ENCODE assay signal across 8 cellular contexts in the genomic region with DNA sequence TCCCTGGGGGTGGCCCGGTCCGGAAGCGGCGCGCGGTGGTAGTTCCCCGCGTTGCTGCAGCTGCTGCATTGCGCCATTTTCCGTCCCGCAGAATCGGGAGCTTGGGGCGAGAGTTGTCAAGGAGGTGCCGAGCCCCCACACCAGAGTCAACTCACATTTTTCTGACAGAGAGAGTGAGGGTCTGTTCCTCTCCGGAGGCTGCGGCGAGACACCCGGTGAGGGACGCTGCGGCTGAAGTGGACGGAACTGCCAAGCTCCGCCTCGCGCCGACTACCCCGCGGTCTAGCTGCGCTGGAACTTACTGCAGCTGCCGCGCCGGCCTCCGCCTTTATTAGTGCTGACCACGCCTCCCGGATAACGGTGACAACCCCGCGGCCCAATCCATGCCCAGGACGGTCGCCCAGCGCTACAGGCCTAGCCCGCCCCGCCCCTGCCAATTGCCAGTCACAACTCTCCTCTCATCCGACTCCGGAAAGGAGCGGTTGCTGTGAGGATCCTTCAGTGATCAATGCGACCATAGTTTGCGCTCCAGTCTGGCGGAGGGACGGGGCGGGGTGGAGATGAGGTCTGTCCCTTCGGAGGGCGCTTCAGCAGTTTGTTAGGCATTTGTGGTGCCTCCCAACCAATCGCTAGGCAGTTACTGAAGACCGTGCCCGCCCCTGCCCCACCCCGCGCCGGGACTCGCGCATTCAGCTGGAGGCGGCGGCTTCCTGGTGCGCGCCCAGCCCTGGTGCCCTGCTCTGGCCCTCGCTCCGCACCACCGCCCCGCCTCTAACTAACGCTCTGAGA. TPM values are rescaled to one million over a fixed set of nuclear protein-coding genes. Genes with fewer than 3 reads are reported as not detected.
DNase-seq lines count a peak whose midpoint lies in the region; ATAC-seq lines count a peak whose summit lies in the region.

A gene with protein sequence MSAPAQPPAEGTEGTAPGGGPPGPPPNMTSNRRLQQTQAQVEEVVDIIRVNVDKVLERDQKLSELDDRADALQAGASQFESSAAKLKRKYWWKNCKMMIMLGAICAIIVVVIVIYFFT (minus strand): TSS at position 303 of the 789 bp plus-strand sequence. CDS start 146 bp downstream, at position 157.

- CTCF ChIA-PET in activated CD8-positive, alpha-beta memory T cell treated with anti-CD3 and anti-CD28 coated beads, Interleukin-2, amount 10 ng/mL, durations not matched to agents 7 days and 5 days (lab: Charles Lee), result interaction anchor here (0.6 to 4.3 kb wide), 19 partner anchors 9 to 150 kb away, joined by 3 to 40 read pairs (median 5); partner anchors contain the start of genes CD27 and TAPBPL

- no peaks in the 10 kb centered on the region for H3K9me3 Mint-ChIP-seq in activated CD8-positive, alpha-beta memory T cell treated with anti-CD3 and anti-CD28 coated beads, Interleukin-2, amount 10 ng/mL, durations not matched to agents 7 days and 5 days (ENCODE audit: low read depth)

- H3K27me3 ChIP-seq in NT2/D1 (ENCODE audit: insufficient read depth, insufficient read length), result no peaks in the 10 kb centered on the region
- no peaks in the 10 kb centered on the region for H3K27me3 ChIP-seq in endocrine pancreas (ENCODE audit: control insufficient read depth, insufficient read depth, low read length)

- H3K36me3 Mint-ChIP-seq in activated CD8-positive, alpha-beta memory T cell treated with anti-CD3 and anti-CD28 coated beads, Interleukin-2, amount 10 ng/mL, durations not matched to agents 7 days and 5 days, result peaks cover 37% of the 10 kb centered on the region

- H3K4me3 ChIP-seq in NT2/D1 (ENCODE audit: insufficient read length, low read depth), result peak within 1 kb of the TSS; percentile 93
- peak within 1 kb of the TSS; percentile 36 for H3K4me3 ChIP-seq in endocrine pancreas (ENCODE audit: control insufficient read depth, insufficient read depth, low read length)

- peak within 1 kb of the TSS; percentile 94 for H3K27ac Mint-ChIP-seq in activated CD8-positive, alpha-beta memory T cell treated with anti-CD3 and anti-CD28 coated beads, Interleukin-2, amount 10 ng/mL, durations not matched to agents 7 days and 5 days

- H3K9me3 ChIP-seq in NT2/D1 (ENCODE audit: insufficient read depth, low read length) (peaks cover 13% of the 10 kb centered on the region; the same call in 1 of the 2 replicates), endocrine pancreas (ENCODE audit: control insufficient read depth, low read length) (no peaks in the 10 kb centered on the region)

- peaks cover 53% of the 10 kb centered on the region for H3K4me1 Mint-ChIP-seq in activated CD8-positive, alpha-beta memory T cell treated with anti-CD3 and anti-CD28 coated beads, Interleukin-2, amount 10 ng/mL, durations not matched to agents 7 days and 5 days

- H3K9ac ChIP-seq in NT2/D1 (ENCODE audit: insufficient read length, low read depth) (peak within 1 kb of the TSS; percentile 92), endocrine pancreas (ENCODE audit: control insufficient read depth, insufficient read depth, low read length) (peak within 1 kb of the TSS; percentile 73)

- peak; percentile 86 for ATAC-seq in GM21381 (IDR thresholded peaks at IDR 0.05; ENCODE audit: unreplicated experiment)
- peak; percentile 89 for ATAC-seq in activated CD8-positive, alpha-beta memory T cell treated with anti-CD3 and anti-CD28 coated beads, Interleukin-2, amount 10 ng/mL, durations not matched to agents 7 days and 5 days

- H3K4me1 ChIP-seq in NT2/D1 (ENCODE audit: insufficient read depth, insufficient read length) (peaks cover 7% of the 10 kb centered on the region), endocrine pancreas (ENCODE audit: control insufficient read depth, insufficient read depth, low read length) (no peaks in the 10 kb centered on the region)

- H3K36me3 ChIP-seq in NT2/D1 (ENCODE audit: insufficient read depth, insufficient read length, low read length) (peaks cover 31% of the 10 kb centered on the region), endocrine pancreas (ENCODE audit: control insufficient read depth, insufficient read depth, low read length) (no peaks in the 10 kb centered on the region)

- H3K27me3 Mint-ChIP-seq in activated CD8-positive, alpha-beta memory T cell treated with anti-CD3 and anti-CD28 coated beads, Interleukin-2, amount 10 ng/mL, durations not matched to agents 7 days and 5 days, result peaks cover 8% of the 10 kb centered on the region

- peak within 1 kb of the TSS; percentile 87 for H3K4me3 Mint-ChIP-seq in activated CD8-positive, alpha-beta memory T cell treated with anti-CD3 and anti-CD28 coated beads, Interleukin-2, amount 10 ng/mL, durations not matched to agents 7 days and 5 days

- peak; percentile 92 for DNase-seq in COR-L47 (lab: John Stamatoyannopoulos, UW)
- peak; percentile 63 to 99 (median 96) for DNase-seq in HUDEP-2 (lab: John Stamatoyannopoulos, UW; ENCODE audit: unreplicated experiment in 76 of 76)
- peak; percentile 100 for DNase-seq in NT2/D1 (ENCODE audit: low read depth, low spot score)
- DNase-seq in activated CD8-positive, alpha-beta memory T cell treated with anti-CD3 and anti-CD28 coated beads, Interleukin-2, amount 10 ng/mL, durations not matched to agents 7 days and 5 days, result peak; percentile 99
- peak; percentile 99 for DNase-seq in mesenteric fat pad (ENCODE audit: low spot score)
- peak; percentile 88 for DNase-seq in stimulated activated CD8-positive, alpha-beta memory T cell treated with anti-CD3 and anti-CD28 coated beads, Interleukin-15, amount 100 ng/mL, for 24 hours (ENCODE audit: low read depth)

RNA-seq across cellular contexts. Expression of the gene that starts here (rescaled TPM):
- 10 to 100 TPM; 49.2 to 59.1 TPM for total RNA-seq in activated CD8-positive, alpha-beta memory T cell treated with anti-CD3 and anti-CD28 coated beads, Interleukin-2, amount 10 ng/mL, durations not matched to agents 7 days and 5 days
- total RNA-seq in mesenteric fat pad, result 5.8 TPM

Comparison
In these comparisons a context has a peak if more than half of its experiments do, and no peak if none do; other contexts are left out.
1. Peak in every context shown above with its lines: DNase-seq, ATAC-seq and H3K4me3 ChIP-seq.